ENCODE assay signal across 11 cellular contexts in the genomic region with DNA sequence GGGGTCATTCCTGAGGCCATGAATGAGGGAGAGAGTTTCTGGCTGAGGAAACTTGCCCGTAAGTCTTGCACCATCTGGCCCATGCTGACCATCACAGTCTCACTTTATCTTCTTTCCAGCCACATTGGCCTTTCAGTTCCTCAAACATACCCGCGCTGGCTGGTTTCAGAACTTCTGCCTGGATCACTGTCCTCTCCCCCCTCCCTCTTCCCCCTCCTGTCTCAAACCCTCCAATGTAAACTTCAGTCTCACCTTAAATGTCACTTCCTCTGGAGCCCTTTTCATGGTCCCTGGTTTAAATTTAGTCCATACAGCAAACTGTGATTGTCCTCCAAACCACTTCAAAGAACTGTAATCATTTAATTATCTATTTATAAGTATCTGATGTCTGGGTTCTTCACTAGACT. TPM values are rescaled to one million over a fixed set of nuclear protein-coding genes. Genes with fewer than 3 reads are reported as not detected.
A peak's percentile ranks its signal among the peaks of the same experiment; 100 is the strongest.
DNase-seq lines count a peak whose midpoint lies in the region; ATAC-seq and TF ChIP-seq lines count a peak whose summit lies in the region.
"Had no signal": no experiment of that assay in that cellular context is flagged by ENCODE, and none has a peak within 500 bp of the region (broad histone marks: within the 10 kb centered on the region; RNA-seq: fewer than 3 reads in every experiment).

No MANE protein-coding gene starts in this region.

- intact Hi-C loops in Right ventricle myocardium inferior (cut with DNase I) (no loop called here), left ventricle myocardium superior (cut with micrococcal nuclease) (no loop called here), stomach (cut with DNase I; ENCODE audit: low total_unique reads) (no loop called here), ascending aorta (cut with DNase I) (no loop called here)

- H3K27me3 ChIP-seq in stomach (no peaks in the 10 kb centered on the region), ascending aorta (no peaks in the 10 kb centered on the region)

- no peak for TF ChIP-seq POLR2A in stomach (IDR thresholded peaks at IDR 0.05)

- TF ChIP-seq EP300 in stomach (IDR thresholded peaks at IDR 0.05), result no peak

- TF ChIP-seq CTCF in stomach (IDR thresholded peaks at IDR 0.05) (no peak), ascending aorta (IDR thresholded peaks at IDR 0.05) (no peak)

- 54 to 80% (median 74%) methylated on average over 3 of the region's 3 CpGs for WGBS in stomach, 5 donors

- H3K27ac ChIP-seq in stomach (peak overlapping the region in 1 of 5 donors; percentile 52), ascending aorta (no peak overlapping the region)
- H3K27ac ChIP-seq: A549 had no signal

- DNase-seq in Right ventricle myocardium inferior (ENCODE audit: missing footprints) (peak; percentile 68), left ventricle myocardium superior (no peak), MV-4-11 (lab: John Stamatoyannopoulos, UW) (peak; percentile 99), stomach (peak; percentile 27), NCI-H1436 (lab: John Stamatoyannopoulos, UW) (no peak), G401 (ENCODE audit: low spot score) (no peak), ascending aorta (ENCODE audit: low spot score in 2 of 2) (no peak)
- DNase-seq: NCI-H1417 treated with DMSO at 0.1 percent for 48 hours had no signal

- ATAC-seq in Right ventricle myocardium inferior, result no peak
- ATAC-seq in left ventricle myocardium superior, result no peak
- ATAC-seq in HG02798 (IDR thresholded peaks at IDR 0.05; ENCODE audit: poor library complexity, unreplicated experiment), result peak; percentile 43
- ATAC-seq: A549 had no signal

- no peaks in the 10 kb centered on the region for H3K9me3 ChIP-seq in stomach
- no peaks in the 10 kb centered on the region for H3K9me3 ChIP-seq in ascending aorta
- H3K9me3 ChIP-seq: A549 had no signal

- in situ Hi-C loops in G401 (cut with HindIII; ENCODE audit: low sequenced_read_pairs), result no loop called here

- no peaks in the 10 kb centered on the region for H3K36me3 ChIP-seq in stomach
- no peaks in the 10 kb centered on the region for H3K36me3 ChIP-seq in ascending aorta

- H3K4me1 ChIP-seq in stomach (peaks cover 19 to 40% (median 38%) of the 10 kb centered on the region in 4 donors), ascending aorta (peaks cover 2 to 19% of the 10 kb centered on the region in 2 donors)

- no peak overlapping the region for H3K4me3 ChIP-seq in stomach
- no peak overlapping the region for H3K4me3 ChIP-seq in ascending aorta
- H3K4me3 ChIP-seq: A549 had no signal

RNA-seq across cellular contexts. Expression of a gene that starts 3.7 kb away (rescaled TPM):
- total RNA-seq in Right ventricle myocardium inferior (97.5 TPM), left ventricle myocardium superior (97.0 TPM), stomach (10 to 100 TPM; 27.4 to 97.0 (median 80.8) TPM), ascending aorta (238 TPM)
- polyA plus RNA-seq in stomach, result 100 to 1,000 TPM in 1 of 3 donors, 10 to 100 TPM in 2; 31.2 to 122 (median 50.1) TPM
- 13.5 and 13.7 TPM in 2 replicates for total RNA-seq in G401 (2014; rRNA removed; shearing (Covaris generic))

RNA-seq across cellular contexts. Expression of a gene that starts 3.9 kb away (rescaled TPM):
- 41.1 TPM for total RNA-seq in Right ventricle myocardium inferior
- 41.5 TPM for total RNA-seq in left ventricle myocardium superior
- 10 to 100 TPM in 4 of 5 donors, 1 to 10 TPM in 1; 3.5 to 71.9 (median 41.9) TPM for total RNA-seq in stomach
- polyA plus RNA-seq in stomach, result 10 to 100 TPM; 54.7 to 86.1 (median 67.2) TPM
- 121 and 165 TPM in 2 replicates for total RNA-seq in G401 (2014; rRNA removed; shearing (Covaris generic))
- total RNA-seq in ascending aorta, result 61.6 TPM

RNA-seq across cellular contexts. Expression of a gene that starts 14.0 kb away (rescaled TPM):
- total RNA-seq in Right ventricle myocardium inferior (6.3 TPM), left ventricle myocardium superior (5.9 TPM), stomach (100 to 1,000 TPM in 1 of 5 donors, 10 to 100 TPM in 3, 1 to 10 TPM in 1; 8.4 to 142 (median 29.2) TPM), ascending aorta (18.9 TPM)
- polyA plus RNA-seq in stomach, result 10 to 100 TPM in 2 of 3 donors, 1 to 10 TPM in 1; 8.4 to 62.9 (median 25.2) TPM
- 51.7 and 53.5 TPM in 2 replicates for total RNA-seq in G401 (2014; rRNA removed; shearing (Covaris generic))

RNA-seq across cellular contexts. Expression of a gene that starts 41.7 kb away (rescaled TPM):
- total RNA-seq in Right ventricle myocardium inferior (20.8 TPM), left ventricle myocardium superior (16.8 TPM), stomach (10 to 100 TPM in 3 of 5 donors, 1 to 10 TPM in 2; 7.9 to 29.5 (median 13.4) TPM), ascending aorta (27.1 TPM)
- 10 to 100 TPM; 25.8 to 33.6 (median 32.2) TPM for polyA plus RNA-seq in stomach
- total RNA-seq in G401 (2014; rRNA removed; shearing (Covaris generic)), result 0.55 TPM in 1 of 2 replicates, not detected in the other
- polyA plus RNA-seq: A549 had no signal

RNA-seq across cellular contexts. Expression of a gene that starts 42.9 kb away (rescaled TPM):
- total RNA-seq in Right ventricle myocardium inferior, result 0.14 TPM
- not detected for total RNA-seq in left ventricle myocardium superior
- total RNA-seq in stomach, result under 1 TPM in 1 of 5 donors, not detected in 4; 0.72 TPM
- 1 to 10 TPM in 2 of 3 donors, under 1 TPM in 1; 0.43 to 8.6 (median 4.1) TPM for polyA plus RNA-seq in stomach
- total RNA-seq in G401 (2014; rRNA removed; shearing (Covaris generic)), result not detected in 2 replicates
- total RNA-seq in ascending aorta, result not detected
- total RNA-seq: fibroblast of lung had no signal

Comparison
In these comparisons a context has a peak if more than half of its experiments do, and no peak if none do; other contexts are left out.
1. DNase-seq: peak in Right ventricle myocardium inferior (single experiment), MV-4-11 (single experiment) and stomach (single experiment); none in left ventricle myocardium superior (single experiment), NCI-H1436 (single experiment), G401 (single experiment) and ascending aorta (0 of 2).